26 cellular contexts compared by ENCODE assay signal in genomic region chr16:4685776-4686496, GRCh38. TPM values are rescaled to one million over a fixed set of nuclear protein-coding genes. Genes with fewer than 3 reads are reported as not detected.
"Had no signal": no experiment of that assay in that cellular context is flagged by ENCODE, and none has a peak within 500 bp of the region (broad histone marks: within the 10 kb centered on the region; RNA-seq: fewer than 3 reads in every experiment).

No MANE protein-coding gene starts in this region.

- H3K36me3 ChIP-seq: breast epithelium had no signal

- H3K9me3 Mint-ChIP-seq: activated CD4-positive, alpha-beta memory T cell treated with anti-CD3 and anti-CD28 coated beads for 36 hours; activated naive CD8-positive, alpha-beta T cell treated with anti-CD3 and anti-CD28 coated beads, Interleukin-2, amount 10 ng/mL, durations not matched to agents 7 days and 5 days; central memory CD8-positive, alpha-beta T cell; effector memory CD8-positive, alpha-beta T cell; naive B cell; T-helper 1 cell treated with Interleukin-12 subunit alpha and Interleukin-12 subunit beta and Interleukin-4 antibody, amounts not matched to agents 30 μg/mL and 1 μg/mL, for 36 hours had no signal

- H3K27me3 Mint-ChIP-seq: activated CD4-positive, alpha-beta memory T cell treated with anti-CD3 and anti-CD28 coated beads for 36 hours; activated naive CD8-positive, alpha-beta T cell treated with anti-CD3 and anti-CD28 coated beads, Interleukin-2, amount 10 ng/mL, durations not matched to agents 7 days and 5 days; central memory CD8-positive, alpha-beta T cell; effector memory CD8-positive, alpha-beta T cell; naive B cell had no signal

- ATAC-seq: effector memory CD8-positive, alpha-beta T cell; left cardiac atrium; pancreas; sciatic nerve; upper lobe of right lung had no signal

- H3K27me3 ChIP-seq: breast epithelium, colonic mucosa, dorsolateral prefrontal cortex, esophagus muscularis mucosa, neutrophil, pancreas, upper lobe of right lung had no signal

- H3K4me1 Mint-ChIP-seq: central memory CD8-positive, alpha-beta T cell; naive B cell had no signal

- H3K9me3 ChIP-seq: breast epithelium, colonic mucosa, esophagus muscularis mucosa, neutrophil, pancreas, upper lobe of right lung had no signal

- H3K4me3 ChIP-seq: breast epithelium, colonic mucosa, dorsolateral prefrontal cortex, esophagus muscularis mucosa, lung, pancreas, smooth muscle cell, upper lobe of right lung had no signal

- H3K4me3 Mint-ChIP-seq: activated CD4-positive, alpha-beta memory T cell treated with anti-CD3 and anti-CD28 coated beads for 36 hours; activated naive CD8-positive, alpha-beta T cell treated with anti-CD3 and anti-CD28 coated beads, Interleukin-2, amount 10 ng/mL, durations not matched to agents 7 days and 5 days; central memory CD8-positive, alpha-beta T cell; effector memory CD8-positive, alpha-beta T cell; T-helper 1 cell treated with Interleukin-12 subunit alpha and Interleukin-12 subunit beta and Interleukin-4 antibody, amounts not matched to agents 30 μg/mL and 1 μg/mL, for 36 hours had no signal

- H3K27ac Mint-ChIP-seq: activated CD4-positive, alpha-beta memory T cell treated with anti-CD3 and anti-CD28 coated beads for 36 hours had no signal

- DNase-seq: activated CD4-positive, alpha-beta memory T cell treated with anti-CD3 and anti-CD28 coated beads for 36 hours; activated CD4-positive, alpha-beta T cell treated with anti-CD3 and anti-CD28 coated beads for 48 hours; activated CD4-positive, CD25-positive, alpha-beta regulatory T cell; activated naive CD4-positive, alpha-beta T cell treated with Interleukin-2 at 50 U/mL for 16 hours; activated naive CD8-positive, alpha-beta T cell treated with anti-CD3 and anti-CD28 coated beads, Interleukin-2, amount 10 ng/mL, durations not matched to agents 7 days and 5 days; activated T-cell treated with anti-CD3 and anti-CD28 coated beads, Interleukin-2, amount 50 U/mL, for 1 hour; amniotic stem cell; colonic mucosa; dorsolateral prefrontal cortex; effector memory CD8-positive, alpha-beta T cell; islet precursor cell; left cardiac atrium; naive B cell; stimulated activated CD4-positive, alpha-beta T cell treated with anti-CD3 and anti-CD28 coated beads, Interleukin-2, amount 100 ng/mL, for 48 hours; stimulated activated CD8-positive, alpha-beta memory T cell treated with anti-CD3 and anti-CD28 coated beads, Interleukin-4, amount 100 ng/mL, for 48 hours; stimulated activated naive CD4-positive, alpha-beta T cell; upper lobe of right lung had no signal

- H3K27ac ChIP-seq: colonic mucosa, esophagus muscularis mucosa, pancreas, upper lobe of right lung had no signal

- H3K4me2 ChIP-seq: smooth muscle cell had no signal

- H3K36me3 Mint-ChIP-seq: naive B cell had no signal

- H3K4me1 ChIP-seq: colonic mucosa, pancreas had no signal

RNA-seq across cellular contexts. Expression of gene DNAAF8, which starts 48.4 kb away (rescaled TPM):
- total RNA-seq: smooth muscle cell had no signal
